1 cellular context compared by ENCODE assay signal in genomic region chr11:34208266-34209135, GRCh38.
TF ChIP-seq lines count a peak whose summit lies in the region.

No MANE protein-coding gene starts in this region.

TF ChIP-seq in K562, 482 proteins besides CTCF, POLR2A, EP300 and RAD21 (continued from another document):
- no peak for TF ChIP-seq THRB (CRISPR knock-in tag; conservative IDR thresholded peaks at IDR 0.05)
